ENCODE assay signal across 13 cellular contexts in the genomic region with DNA sequence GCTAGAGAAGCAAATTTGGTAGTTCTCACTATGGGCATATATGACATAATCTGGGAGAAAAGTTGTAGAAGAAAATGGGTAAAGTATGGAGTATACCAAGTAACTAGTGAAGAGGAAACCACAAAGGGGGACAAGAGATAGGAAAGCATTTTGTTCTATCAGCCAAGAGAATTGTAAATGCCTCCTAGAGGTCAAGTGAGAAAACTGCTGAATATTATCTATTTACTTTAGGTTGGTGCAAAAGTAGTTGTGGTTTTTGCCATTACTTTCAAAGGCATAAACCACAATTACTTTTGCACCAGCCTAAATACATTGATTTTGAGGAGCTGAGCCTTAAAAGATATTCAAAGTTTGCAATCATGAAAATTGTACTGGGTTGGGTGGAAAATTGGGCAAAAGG.
DNase-seq lines count a peak whose midpoint lies in the region; ATAC-seq, FAIRE-seq and TF ChIP-seq lines count a peak whose summit lies in the region.
"Had no signal": no experiment of that assay in that cellular context is flagged by ENCODE, and none has a peak within 500 bp of the region (broad histone marks: within the 10 kb centered on the region; RNA-seq: fewer than 3 reads in every experiment).

No MANE protein-coding gene starts in this region.

- H3K27me3 ChIP-seq in foreskin keratinocyte (no peaks in the 10 kb centered on the region), right cardiac atrium (ENCODE audit: control insufficient read depth, insufficient read depth) (no peaks in the 10 kb centered on the region)
- H3K27me3 ChIP-seq: ascending aorta, sigmoid colon had no signal

- intact Hi-C loops in right cardiac atrium (cut with DNase I) = no loop called here

- H3K9me3 ChIP-seq in right cardiac atrium (ENCODE audit: control insufficient read depth, low read length) = no peaks in the 10 kb centered on the region
- H3K9me3 ChIP-seq: ascending aorta, sigmoid colon had no signal

- no peak overlapping the region for H3K27ac ChIP-seq in foreskin keratinocyte
- H3K27ac ChIP-seq in right cardiac atrium (ENCODE audit: low read length) = no peak overlapping the region
- H3K27ac ChIP-seq: ascending aorta, sigmoid colon had no signal

- in situ Hi-C loops in G401 (cut with HindIII; ENCODE audit: low sequenced_read_pairs) = no loop called here

- TF ChIP-seq CTCF in foreskin keratinocyte (conservative IDR thresholded peaks at IDR 0.05) = peak; percentile 47

- DNase-seq in DMS 273 treated with DMSO at 0.1 percent for 48 hours (lab: John Stamatoyannopoulos, UW) (peak; percentile 7), GM18507 (ENCODE audit: extremely low spot score, insufficient read length, low read depth) (no peak), RKO (ENCODE audit: low spot score) (peak; percentile 32), foreskin keratinocyte (no peak), anterior cingulate cortex (lab: John Stamatoyannopoulos, UW) (no peak), G401 (ENCODE audit: low spot score) (no peak), right cardiac atrium (no peak)
- DNase-seq: activated CD4-positive, alpha-beta memory T cell treated with anti-CD3 and anti-CD28 coated beads for 36 hours; NCI-H1417 treated with DMSO at 0.1 percent for 48 hours; Right ventricle myocardium superior; sigmoid colon had no signal

- H3K4me1 ChIP-seq in foreskin keratinocyte = peaks cover 25% of the 10 kb centered on the region
- H3K4me1 ChIP-seq in right cardiac atrium (ENCODE audit: control insufficient read depth, insufficient read depth, low read length) = peaks cover 2% of the 10 kb centered on the region
- H3K4me1 ChIP-seq: ascending aorta had no signal

- no peak for ATAC-seq in foreskin keratinocyte
- ATAC-seq in right cardiac atrium = no peak
- no peak for ATAC-seq in HG02981 (IDR thresholded peaks at IDR 0.05; ENCODE audit: unreplicated experiment)

- FAIRE-seq in GM18507 (lab: Jason Lieb, UNC) = peak; percentile 81

- H3K4me3 ChIP-seq in right cardiac atrium (ENCODE audit: low read length) = no peak overlapping the region
- H3K4me3 ChIP-seq: ascending aorta, sigmoid colon had no signal

Comparison
In these comparisons a context has a peak if more than half of its experiments do, and no peak if none do; other contexts are left out.
1. DNase-seq: peak in DMS 273 treated with DMSO at 0.1 percent for 48 hours (single experiment) and RKO (single experiment); none in GM18507 (single experiment), foreskin keratinocyte (0 of 2), anterior cingulate cortex (0 of 58), G401 (single experiment) and right cardiac atrium (0 of 3).